ENCODE assay signal across 9 cellular contexts in genomic region chr11:61369372-61370348, GRCh38. TPM values are rescaled to one million over a fixed set of nuclear protein-coding genes. Genes with fewer than 3 reads are reported as not detected.
DNase-seq lines count a peak whose midpoint lies in the region; ATAC-seq, FAIRE-seq and TF ChIP-seq lines count a peak whose summit lies in the region.
"Had no signal": no experiment of that assay in that cellular context is flagged by ENCODE, and none has a peak within 500 bp of the region (broad histone marks: within the 10 kb centered on the region; RNA-seq: fewer than 3 reads in every experiment).

No MANE protein-coding gene starts in this region.

- peaks cover 13 to 16% of the 10 kb centered on the region in 2 experiments for H3K9me3 ChIP-seq in H1 (ENCODE audit: insufficient read depth in 2 of 2, low read depth in 1 of 2, low read length in 1 of 2)
- no peaks in the 10 kb centered on the region for H3K9me3 ChIP-seq in aorta (ENCODE audit: control insufficient read depth, low read length)

- no peaks in the 10 kb centered on the region for H3K79me1 ChIP-seq in H1 (ENCODE audit: low read depth, low read length)

- no peaks in the 10 kb centered on the region for H3K27me3 Mint-ChIP-seq in stimulated activated naive CD8-positive, alpha-beta T cell treated with anti-CD3 and anti-CD28 coated beads, Interleukin-15, amount 100 ng/mL, for 72 hours
- no peaks in the 10 kb centered on the region for H3K27me3 Mint-ChIP-seq in mesothelial cell of epicardium (ENCODE audit: low read depth)
- H3K27me3 Mint-ChIP-seq: IgD-negative memory B cell had no signal

- H3K79me2 ChIP-seq in H1 (ENCODE audit: control insufficient read depth in 1 of 2, insufficient read depth in 2 of 2, low read length in 2 of 2) = no peaks in the 10 kb centered on the region

- H3K27ac Mint-ChIP-seq in stimulated activated naive CD8-positive, alpha-beta T cell treated with anti-CD3 and anti-CD28 coated beads, Interleukin-15, amount 100 ng/mL, for 72 hours = peak overlapping the region in 1 of 2 donors; percentile 91
- H3K27ac Mint-ChIP-seq in mesothelial cell of epicardium = peak overlapping the region; percentile 71

- no peak overlapping the region for H2BK120ac ChIP-seq in H1 (replicated peaks; ENCODE audit: low read depth, low read length)

- no peak overlapping the region for H3K9ac ChIP-seq in H1 (replicated peaks in 1 of 4; ENCODE audit: extremely low read depth in 1 of 4, low read depth in 3 of 4, low read length in 3 of 4)

- peaks cover 16% of the 10 kb centered on the region for H3K4me1 Mint-ChIP-seq in stimulated activated naive CD8-positive, alpha-beta T cell treated with anti-CD3 and anti-CD28 coated beads, Interleukin-15, amount 100 ng/mL, for 72 hours
- no peaks in the 10 kb centered on the region for H3K4me1 Mint-ChIP-seq in mesothelial cell of epicardium

- H3K4me2 ChIP-seq in H1 (ENCODE audit: insufficient read depth in 1 of 2, low read depth in 2 of 2, low read length in 2 of 2) = no peak overlapping the region

- no peak overlapping the region for H2AK5ac ChIP-seq in H1 (ENCODE audit: low read depth, low read length)

- H2BK12ac ChIP-seq in H1 (ENCODE audit: low read depth, low read length) = peak overlapping the region; percentile 17; the same call in 1 of the 2 replicates

- TF ChIP-seq RAD21 in H1 (IDR thresholded peaks at IDR 0.05 in 1 of 2, conservative IDR thresholded peaks at IDR 0.05 in 1 of 2; ENCODE audit: low read depth in 2 of 2, low read length in 2 of 2) = no peak

- H3K27me3 ChIP-seq in H1 (replicated peaks in 1 of 4; ENCODE audit: control insufficient read depth in 3 of 4, extremely low read depth in 1 of 4, insufficient read depth in 3 of 4, low read length in 3 of 4) (no peaks in the 10 kb centered on the region), aorta (ENCODE audit: control insufficient read depth in 1 of 2, insufficient read depth in 2 of 2, low read length in 1 of 2) (no peaks in the 10 kb centered on the region)

- no peak overlapping the region for H3K23ac ChIP-seq in H1 (ENCODE audit: insufficient read length)

- intact Hi-C loops in aorta (cut with DNase I) = no loop called here

- peak; percentile 31 for ATAC-seq in stimulated activated naive CD8-positive, alpha-beta T cell treated with anti-CD3 and anti-CD28 coated beads, Interleukin-15, amount 100 ng/mL, for 72 hours
- ATAC-seq in stimulated activated naive CD8-positive, alpha-beta T cell treated with anti-CD3 and anti-CD28 coated beads, Interleukin-15, Interleukin-2, amounts not matched to agents 100 U/mL and 50 U/mL, for 24 hours = no peak
- peak; percentile 87 for ATAC-seq in aorta (ENCODE audit: low FRiP score)

- no peak for TF ChIP-seq EP300 in H1 (IDR thresholded peaks at IDR 0.05; ENCODE audit: borderline replicate concordance in 1 of 2, low read depth in 2 of 2, low read length in 2 of 2)

- no peak overlapping the region for H2BK5ac ChIP-seq in H1 (ENCODE audit: low read depth, low read length)

- H3K36me3 ChIP-seq in H1 (ENCODE audit: control insufficient read depth in 2 of 4, insufficient read depth in 4 of 4, low read length in 3 of 4) (peaks cover 16 to 83% (median 41%) of the 10 kb centered on the region in 4 experiments; a peak in 7 of 8 replicates), aorta (ENCODE audit: control insufficient read depth in 1 of 2, insufficient read depth in 2 of 2, low read length in 1 of 2) (peaks cover 14 to 17% of the 10 kb centered on the region in 2 donors)

- no peaks in the 10 kb centered on the region for H4K20me1 ChIP-seq in H1 (replicated peaks in 1 of 2; ENCODE audit: control insufficient read depth in 1 of 2, insufficient read depth in 2 of 2, low read length in 2 of 2)

- no peak overlapping the region for H2AFZ ChIP-seq in H1 (ENCODE audit: low read length)

- no peaks in the 10 kb centered on the region for H3K23me2 ChIP-seq in H1 (ENCODE audit: low read depth, low read length)

- no peak overlapping the region for H4K91ac ChIP-seq in H1 (replicated peaks; ENCODE audit: insufficient read length, low read length)

- 91% methylated on average over 9 of the region's 9 CpGs; no CpG with 5 or more reads in 1 of the 2 experiments for WGBS in H1 (ENCODE audit: extremely low coverage in 1 of 2, insufficient coverage in 1 of 2, insufficient read length in 1 of 2, insufficient replicate concordance in 2 of 2, low coverage in 1 of 2, low lambda C conversion rate in 2 of 2, missing lambda C conversion rate in 1 of 2), 2 experiments
- 77 to 81% methylated on average over 9 of the region's 9 CpGs for WGBS in aorta, 2 donors

- TF ChIP-seq CTCF in H1 (IDR thresholded peaks at IDR 0.05; ENCODE audit: control extremely low read depth in 1 of 3, insufficient read depth in 1 of 3, low read depth in 1 of 3, low read length in 3 of 3) = no peak
- no peak for TF ChIP-seq CTCF in mesothelial cell of epicardium (IDR thresholded peaks at IDR 0.05; ENCODE audit: unreplicated experiment)

- FAIRE-seq in H1 (lab: Jason Lieb, UNC) = no peak

- H3K4me3 ChIP-seq in H1 (ENCODE audit: extremely low read depth in 1 of 4, insufficient read depth in 2 of 4, low read depth in 3 of 4, low read length in 4 of 4) (no peak overlapping the region), aorta (ENCODE audit: low read length in 2 of 2) (no peak overlapping the region)

- peaks cover 51% of the 10 kb centered on the region for H3K36me3 Mint-ChIP-seq in mesothelial cell of epicardium
- H3K36me3 Mint-ChIP-seq: IgD-negative memory B cell had no signal

- DNase-seq in stimulated activated naive CD8-positive, alpha-beta T cell treated with anti-CD3 and anti-CD28 coated beads, Interleukin-15, amount 100 ng/mL, for 72 hours = no peak
- no peak for DNase-seq in stimulated activated naive CD8-positive, alpha-beta T cell treated with anti-CD3 and anti-CD28 coated beads, Interleukin-15, Interleukin-2, amounts not matched to agents 100 U/mL and 50 U/mL, for 24 hours
- no peak for DNase-seq in H1 (ENCODE audit: low read depth in 1 of 2, low spot score in 2 of 2)
- no peak for DNase-seq in mesothelial cell of epicardium (ENCODE audit: low spot score in 2 of 2, unreplicated experiment in 2 of 2)
- peak in 1 of 2 donors; percentile 73 for DNase-seq in aorta
- DNase-seq in DMS79 treated with DMSO at 0.1 percent for 48 hours (lab: John Stamatoyannopoulos, UW) = no peak
- no peak for DNase-seq in NCI-H1436 (lab: John Stamatoyannopoulos, UW)
- no peak for DNase-seq in nucleus accumbens (lab: John Stamatoyannopoulos, UW)

- peak overlapping the region in 1 of 2 donors; percentile 34 for H3K4me3 Mint-ChIP-seq in stimulated activated naive CD8-positive, alpha-beta T cell treated with anti-CD3 and anti-CD28 coated beads, Interleukin-15, amount 100 ng/mL, for 72 hours
- H3K4me3 Mint-ChIP-seq in mesothelial cell of epicardium = no peak overlapping the region

- no peak overlapping the region for H2BK15ac ChIP-seq in H1 (ENCODE audit: low read length)

- no peak overlapping the region for H4K5ac ChIP-seq in H1 (ENCODE audit: insufficient read length, low read depth, low read length)

- no peaks in the 10 kb centered on the region for H3K9me3 Mint-ChIP-seq in stimulated activated naive CD8-positive, alpha-beta T cell treated with anti-CD3 and anti-CD28 coated beads, Interleukin-15, amount 100 ng/mL, for 72 hours
- peaks cover 3% of the 10 kb centered on the region for H3K9me3 Mint-ChIP-seq in mesothelial cell of epicardium
- H3K9me3 Mint-ChIP-seq: IgD-negative memory B cell had no signal

- no peak overlapping the region for H4K8ac ChIP-seq in H1 (ENCODE audit: extremely low read depth, insufficient read depth, low read length)

- H3K14ac ChIP-seq in H1 (ENCODE audit: insufficient read length) = no peak overlapping the region

- CTCF ChIA-PET in H1 (lab: Charles Lee; ENCODE audit: partially characterized antibody) = interaction anchor here (0.5 to 22.8 kb wide), 6 partner anchors 13 to 116 kb away, joined by 3 to 255 read pairs (median 6); partner anchors contain the start of genes DDB1 and TKFC

- POLR2A ChIA-PET in H1 (lab: Charles Lee; ENCODE audit: partially characterized antibody) = interaction anchor here (1.1 to 39.7 kb wide), 7 partner anchors 1 to 74 kb away, joined by 3 to 1106 read pairs (median 7); partner anchors contain the start of genes CYB561A3, DDB1, TKFC and TMEM138

- H3K4me1 ChIP-seq in H1 (replicated peaks in 1 of 4; ENCODE audit: control insufficient read depth in 3 of 4, insufficient read depth in 4 of 4, low read length in 3 of 4) (no peaks in the 10 kb centered on the region), aorta (ENCODE audit: control insufficient read depth in 1 of 2, insufficient read depth in 2 of 2, low read length in 2 of 2) (no peaks in the 10 kb centered on the region)

- H3K27ac ChIP-seq in H1 (ENCODE audit: low read depth, low read length) (no peak overlapping the region), aorta (ENCODE audit: low read depth in 1 of 2, low read length in 2 of 2) (no peak overlapping the region)

- H3K4ac ChIP-seq in H1 (replicated peaks; ENCODE audit: insufficient read length, low read depth, low read length) = no peak overlapping the region

- peak in 1 of 2 experiments; percentile 6; a peak in 1 of 3 replicates for TF ChIP-seq POLR2A in H1 (IDR thresholded peaks at IDR 0.05; ENCODE audit: control extremely low read depth in 1 of 2, low read depth in 2 of 2, low read length in 2 of 2)

- H3K56ac ChIP-seq in H1 (replicated peaks; ENCODE audit: insufficient read length, low read depth, low read length) = no peak overlapping the region

- no peak overlapping the region for H2BK20ac ChIP-seq in H1 (ENCODE audit: low read length)

- H3K18ac ChIP-seq in H1 (ENCODE audit: extremely low read depth, low read length) = no peak overlapping the region

RNA-seq across cellular contexts. Expression of gene TMEM138, which starts 7.5 kb away (rescaled TPM):
- total RNA-seq in H1 (2021; fragmentation: NEBNext Ultra II Directional; extraction: Animal tissue kit (Norgen Biotek cat#: 25700)) = 32.9 and 35.3 TPM in 2 replicates
- 48.6 and 59.0 TPM in 2 replicates for polyA plus RNA-seq in H1 (2011; rRNA removed)
- 49.3 TPM for polyA plus RNA-seq in H1 (2011; cell fraction: cytosol; rRNA removed)
- 94.3 TPM for polyA plus RNA-seq in H1 (2011; cell fraction: nucleus; rRNA removed)
- polyA plus RNA-seq in H1 (2012, experiment 1 of 2) = 30.9 to 37.5 TPM (median 36.8 TPM) in 4 replicates
- polyA plus RNA-seq in H1 (2012, experiment 2 of 2) = 31.0 TPM
- polyA plus RNA-seq in H1 (2013, experiment 1 of 2) = 56.1 TPM
- 65.4 TPM for polyA plus RNA-seq in H1 (2013, experiment 2 of 2)
- polyA minus RNA-seq in H1 (2011; rRNA and poly(A)+ RNA removed) = 63.9 and 87.5 TPM in 2 replicates
- 18.3 TPM for polyA minus RNA-seq in H1 (2011; cell fraction: cytosol; rRNA and poly(A)+ RNA removed)
- 51.2 TPM for polyA minus RNA-seq in H1 (2011; cell fraction: nucleus; rRNA and poly(A)+ RNA removed)
- total RNA-seq in mesothelial cell of epicardium = 48.4 to 51.5 TPM (median 49.2 TPM) in 3 replicates
- total RNA-seq in aorta = 10 to 100 TPM; 31.9 to 38.2 TPM
- polyA plus RNA-seq in aorta = 10 to 100 TPM; 41.3 to 71.3 TPM

RNA-seq across cellular contexts. Expression of gene CYB561A3, which starts 8.0 kb away (rescaled TPM):
- 29.6 and 32.5 TPM in 2 replicates for total RNA-seq in H1 (2021; fragmentation: NEBNext Ultra II Directional; extraction: Animal tissue kit (Norgen Biotek cat#: 25700))
- polyA plus RNA-seq in H1 (2011; rRNA removed) (41.2 and 58.0 TPM in 2 replicates), aorta (10 to 100 TPM; 20.2 to 47.4 TPM)
- polyA plus RNA-seq in H1 (2011; cell fraction: cytosol; rRNA removed) = 41.0 TPM
- 78.6 TPM for polyA plus RNA-seq in H1 (2011; cell fraction: nucleus; rRNA removed)
- 22.0 to 30.7 TPM (median 26.6 TPM) in 4 replicates for polyA plus RNA-seq in H1 (2012, experiment 1 of 2)
- polyA plus RNA-seq in H1 (2012, experiment 2 of 2) = 26.9 TPM
- polyA plus RNA-seq in H1 (2013, experiment 1 of 2) = 23.7 TPM
- 19.1 TPM for polyA plus RNA-seq in H1 (2013, experiment 2 of 2)
- polyA minus RNA-seq in H1 (2011; rRNA and poly(A)+ RNA removed) = 40.7 and 45.3 TPM in 2 replicates
- polyA minus RNA-seq in H1 (2011; cell fraction: cytosol; rRNA and poly(A)+ RNA removed) = 14.2 TPM
- 18.9 TPM for polyA minus RNA-seq in H1 (2011; cell fraction: nucleus; rRNA and poly(A)+ RNA removed)
- total RNA-seq in mesothelial cell of epicardium (26.3 to 31.8 TPM (median 28.0 TPM) in 3 replicates), aorta (10 to 100 TPM; 19.1 to 36.4 TPM)

RNA-seq across cellular contexts. Expression of gene TMEM216, which starts 22.7 kb away (rescaled TPM):
- 20.7 and 24.3 TPM in 2 replicates for total RNA-seq in H1 (2021; fragmentation: NEBNext Ultra II Directional; extraction: Animal tissue kit (Norgen Biotek cat#: 25700))
- 71.3 and 103 TPM in 2 replicates for polyA plus RNA-seq in H1 (2011; rRNA removed)
- 62.9 TPM for polyA plus RNA-seq in H1 (2011; cell fraction: cytosol; rRNA removed)
- polyA plus RNA-seq in H1 (2011; cell fraction: nucleus; rRNA removed) = 38.4 TPM
- 26.2 to 31.1 TPM (median 31.0 TPM) in 4 replicates for polyA plus RNA-seq in H1 (2012, experiment 1 of 2)
- 39.9 TPM for polyA plus RNA-seq in H1 (2012, experiment 2 of 2)
- 32.2 TPM for polyA plus RNA-seq in H1 (2013, experiment 1 of 2)
- polyA plus RNA-seq in H1 (2013, experiment 2 of 2) = 37.1 TPM
- polyA minus RNA-seq in H1 (2011; rRNA and poly(A)+ RNA removed) = 39.2 and 44.9 TPM in 2 replicates
- polyA minus RNA-seq in H1 (2011; cell fraction: cytosol; rRNA and poly(A)+ RNA removed) = 15.4 TPM
- polyA minus RNA-seq in H1 (2011; cell fraction: nucleus; rRNA and poly(A)+ RNA removed) = 14.3 TPM
- total RNA-seq in mesothelial cell of epicardium = 22.2 to 26.1 TPM (median 22.5 TPM) in 3 replicates
- total RNA-seq in aorta = 10 to 100 TPM; 10.8 to 13.3 TPM
- 10 to 100 TPM; 14.0 to 14.4 TPM for polyA plus RNA-seq in aorta

RNA-seq across cellular contexts. Expression of gene TKFC, which starts 36.6 kb away (rescaled TPM):
- 53.5 and 56.0 TPM in 2 replicates for total RNA-seq in H1 (2021; fragmentation: NEBNext Ultra II Directional; extraction: Animal tissue kit (Norgen Biotek cat#: 25700))
- polyA plus RNA-seq in H1 (2011; rRNA removed) = 55.0 and 84.1 TPM in 2 replicates
- polyA plus RNA-seq in H1 (2011; cell fraction: cytosol; rRNA removed) = 52.9 TPM
- 212 TPM for polyA plus RNA-seq in H1 (2011; cell fraction: nucleus; rRNA removed)
- polyA plus RNA-seq in H1 (2012, experiment 1 of 2) = 44.5 to 59.9 TPM (median 59.3 TPM) in 4 replicates
- polyA plus RNA-seq in H1 (2012, experiment 2 of 2) = 53.9 TPM
- 22.7 TPM for polyA plus RNA-seq in H1 (2013, experiment 1 of 2)
- polyA plus RNA-seq in H1 (2013, experiment 2 of 2) = 21.6 TPM
- polyA minus RNA-seq in H1 (2011; rRNA and poly(A)+ RNA removed) = 47.8 and 62.2 TPM in 2 replicates
- polyA minus RNA-seq in H1 (2011; cell fraction: cytosol; rRNA and poly(A)+ RNA removed) = 48.3 TPM
- 70.7 TPM for polyA minus RNA-seq in H1 (2011; cell fraction: nucleus; rRNA and poly(A)+ RNA removed)
- total RNA-seq in mesothelial cell of epicardium = 74.0 to 83.6 TPM (median 75.8 TPM) in 3 replicates
- total RNA-seq in aorta = 10 to 100 TPM; 18.9 to 30.4 TPM
- polyA plus RNA-seq in aorta = 10 to 100 TPM; 23.1 to 82.0 TPM

RNA-seq across cellular contexts. Expression of gene DDB1, which starts 36.8 kb away (rescaled TPM):
- total RNA-seq in H1 (2021; fragmentation: NEBNext Ultra II Directional; extraction: Animal tissue kit (Norgen Biotek cat#: 25700)) = 275 and 283 TPM in 2 replicates
- polyA plus RNA-seq in H1 (2011; rRNA removed) = 239 and 306 TPM in 2 replicates
- polyA plus RNA-seq in H1 (2011; cell fraction: cytosol; rRNA removed) = 295 TPM
- polyA plus RNA-seq in H1 (2011; cell fraction: nucleus; rRNA removed) = 261 TPM
- polyA plus RNA-seq in H1 (2012, experiment 1 of 2) = 171 to 276 TPM (median 267 TPM) in 4 replicates
- polyA plus RNA-seq in H1 (2012, experiment 2 of 2) = 180 TPM
- polyA plus RNA-seq in H1 (2013, experiment 1 of 2) = 110 TPM
- polyA plus RNA-seq in H1 (2013, experiment 2 of 2) = 98.1 TPM
- polyA minus RNA-seq in H1 (2011; rRNA and poly(A)+ RNA removed) = 517 and 594 TPM in 2 replicates
- 315 TPM for polyA minus RNA-seq in H1 (2011; cell fraction: cytosol; rRNA and poly(A)+ RNA removed)
- 214 TPM for polyA minus RNA-seq in H1 (2011; cell fraction: nucleus; rRNA and poly(A)+ RNA removed)
- total RNA-seq in mesothelial cell of epicardium = 253 to 266 TPM (median 263 TPM) in 3 replicates
- total RNA-seq in aorta = 100 to 1,000 TPM; 134 to 148 TPM
- 10 to 100 TPM; 44.2 to 80.1 TPM for polyA plus RNA-seq in aorta
